ENCODE assay signal across 10 cellular contexts in the genomic region with DNA sequence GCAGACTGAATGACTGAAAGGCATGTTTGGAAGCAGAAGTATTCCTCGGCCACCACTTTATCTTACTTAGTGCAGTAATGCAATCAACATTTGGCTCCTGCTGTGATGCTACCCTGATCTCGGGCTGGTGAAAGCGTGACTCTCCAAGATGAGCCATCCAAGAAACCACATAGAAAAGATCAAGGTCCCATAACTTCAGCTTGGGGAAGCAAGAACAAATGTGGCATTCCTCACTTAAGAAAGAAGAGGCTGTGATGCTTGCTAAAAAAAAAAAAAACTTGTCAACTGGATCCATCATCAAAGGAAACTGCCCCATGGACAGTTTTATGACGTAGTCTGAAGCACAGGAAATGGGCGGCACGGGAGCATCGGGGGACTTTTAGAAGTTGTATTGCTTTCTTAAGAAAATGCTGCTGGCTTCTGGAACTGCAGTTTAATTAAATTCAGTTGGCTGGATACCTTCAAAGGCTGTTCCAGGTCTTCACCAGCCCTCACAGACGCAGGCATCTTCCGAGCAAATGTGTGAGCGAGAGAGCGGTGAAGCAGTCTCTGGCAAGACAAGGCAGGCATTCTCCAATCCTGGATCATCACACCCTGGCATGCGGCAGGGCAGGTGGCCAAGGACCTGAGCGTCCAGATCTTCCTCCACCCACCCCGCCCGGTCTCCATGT. TPM values are rescaled to one million over a fixed set of nuclear protein-coding genes. Genes with fewer than 3 reads are reported as not detected.
DNase-seq lines count a peak whose midpoint lies in the region; ATAC-seq and TF ChIP-seq lines count a peak whose summit lies in the region.
"Had no signal": no experiment of that assay in that cellular context is flagged by ENCODE, and none has a peak within 500 bp of the region (broad histone marks: within the 10 kb centered on the region; RNA-seq: fewer than 3 reads in every experiment).

No MANE protein-coding gene starts in this region.

- H3K27me3 ChIP-seq in HUES6 (ENCODE audit: control insufficient read depth, insufficient read depth, low read length) (no peaks in the 10 kb centered on the region), smooth muscle cell (ENCODE audit: low read depth) (no peaks in the 10 kb centered on the region)

- no peak overlapping the region for H3K27ac Mint-ChIP-seq in activated CD8-positive, alpha-beta T cell treated with anti-CD3 and anti-CD28 coated beads for 36 hours
- H3K27ac Mint-ChIP-seq: activated naive CD8-positive, alpha-beta T cell treated with anti-CD3 and anti-CD28 coated beads, Interleukin-2, amount 10 ng/mL, durations not matched to agents 7 days and 5 days had no signal

- no peak overlapping the region for H3K4me3 ChIP-seq in HUES6 (ENCODE audit: low read depth, low read length)
- no peak overlapping the region for H3K4me3 ChIP-seq in fibroblast of villous mesenchyme (ENCODE audit: low read depth, low read length)
- H3K4me3 ChIP-seq in smooth muscle cell = no peak overlapping the region

- H3F3A ChIP-seq in smooth muscle cell (ENCODE audit: low read depth) = peaks cover 11% of the 10 kb centered on the region

- peaks cover 2% of the 10 kb centered on the region for H3K27me3 Mint-ChIP-seq in activated CD8-positive, alpha-beta T cell treated with anti-CD3 and anti-CD28 coated beads for 36 hours

- CTCF ChIA-PET in activated CD8-positive, alpha-beta T cell treated with anti-CD3 and anti-CD28 coated beads for 36 hours (lab: Charles Lee) = no interaction called here

- H3K4me2 ChIP-seq in smooth muscle cell = peak overlapping the region; percentile 81

- H4K20me1 ChIP-seq in smooth muscle cell (ENCODE audit: low read depth) = no peaks in the 10 kb centered on the region

- no peaks in the 10 kb centered on the region for H3K9me3 Mint-ChIP-seq in activated CD8-positive, alpha-beta T cell treated with anti-CD3 and anti-CD28 coated beads for 36 hours
- H3K9me3 Mint-ChIP-seq: activated naive CD8-positive, alpha-beta T cell treated with anti-CD3 and anti-CD28 coated beads, Interleukin-2, amount 10 ng/mL, durations not matched to agents 7 days and 5 days had no signal

- peaks cover 8% of the 10 kb centered on the region for H3K4me1 Mint-ChIP-seq in activated CD8-positive, alpha-beta T cell treated with anti-CD3 and anti-CD28 coated beads for 36 hours (ENCODE audit: low read depth)

- no peak for TF ChIP-seq CTCF in activated CD8-positive, alpha-beta T cell treated with anti-CD3 and anti-CD28 coated beads for 36 hours (IDR thresholded peaks at IDR 0.05)
- TF ChIP-seq CTCF in fibroblast of villous mesenchyme (IDR thresholded peaks at IDR 0.05; ENCODE audit: insufficient read depth, low read depth, low read length) (no peak), smooth muscle cell (IDR thresholded peaks at IDR 0.05; ENCODE audit: borderline replicate concordance, insufficient read depth, poor library complexity, severe bottlenecking) (no peak)

- no peak overlapping the region for H3K4me3 Mint-ChIP-seq in activated CD8-positive, alpha-beta T cell treated with anti-CD3 and anti-CD28 coated beads for 36 hours
- H3K4me3 Mint-ChIP-seq: activated naive CD8-positive, alpha-beta T cell treated with anti-CD3 and anti-CD28 coated beads, Interleukin-2, amount 10 ng/mL, durations not matched to agents 7 days and 5 days had no signal

- H3K4me1 ChIP-seq in HUES6 (ENCODE audit: control insufficient read depth, insufficient read depth, low read length) (peaks cover 44% of the 10 kb centered on the region), smooth muscle cell (ENCODE audit: low read depth) (peaks cover 24% of the 10 kb centered on the region)

- no peaks in the 10 kb centered on the region for H3K36me3 Mint-ChIP-seq in activated CD8-positive, alpha-beta T cell treated with anti-CD3 and anti-CD28 coated beads for 36 hours (ENCODE audit: low read depth)
- H3K36me3 Mint-ChIP-seq: activated naive CD8-positive, alpha-beta T cell treated with anti-CD3 and anti-CD28 coated beads, Interleukin-2, amount 10 ng/mL, durations not matched to agents 7 days and 5 days had no signal

- H3K79me2 ChIP-seq in smooth muscle cell (ENCODE audit: low read depth) = no peaks in the 10 kb centered on the region

- H3K9me3 ChIP-seq in HUES6 (ENCODE audit: control insufficient read depth, insufficient read depth, low read depth, low read length) = no peaks in the 10 kb centered on the region
- no peaks in the 10 kb centered on the region for H3K9me3 ChIP-seq in smooth muscle cell (replicated peaks; ENCODE audit: low read depth)

- POLR2A ChIA-PET in activated CD8-positive, alpha-beta T cell treated with anti-CD3 and anti-CD28 coated beads for 36 hours (lab: Charles Lee) = no interaction called here

- 41% methylated on average over 15 of the region's 15 CpGs for WGBS in smooth muscle cell (ENCODE audit: low lambda C conversion rate)

- DNase-seq in activated CD8-positive, alpha-beta T cell treated with anti-CD3 and anti-CD28 coated beads for 36 hours = peak; percentile 48
- DNase-seq in fibroblast of villous mesenchyme (ENCODE audit: low read depth) = peak; percentile 34
- DNase-seq in smooth muscle cell (lab: John Stamatoyannopoulos, UW; ENCODE audit: unreplicated experiment) = no peak
- no peak for DNase-seq in activated CD8-positive, alpha-beta memory T cell treated with anti-CD3 and anti-CD28 coated beads, Interleukin-2, amount 50 U/mL, for 48 hours
- DNase-seq in putamen (ENCODE audit: low spot score) = no peak
- DNase-seq: activated naive CD8-positive, alpha-beta T cell treated with anti-CD3 and anti-CD28 coated beads, Interleukin-2, amount 10 ng/mL, durations not matched to agents 7 days and 5 days; NCI-H774; stimulated activated CD4-positive, alpha-beta T cell treated with anti-CD3 and anti-CD28 coated beads, Interleukin-1b, Interleukin-23, amount 100 ng/mL, for 48 hours had no signal

- intact Hi-C loops in activated CD8-positive, alpha-beta T cell treated with anti-CD3 and anti-CD28 coated beads for 36 hours (cut with micrococcal nuclease) = no loop called here

- H3K27ac ChIP-seq in HUES6 (ENCODE audit: low read depth, low read length) (no peak overlapping the region), smooth muscle cell (ENCODE audit: low read depth) (peak overlapping the region; percentile 68)

- H3K9ac ChIP-seq in HUES6 (ENCODE audit: low read length) (peak overlapping the region; percentile 38), smooth muscle cell (ENCODE audit: low read depth) (peak overlapping the region; percentile 33)

- no peak for ATAC-seq in activated CD8-positive, alpha-beta T cell treated with anti-CD3 and anti-CD28 coated beads for 36 hours
- no peak for ATAC-seq in HG03442 (IDR thresholded peaks at IDR 0.05; ENCODE audit: unreplicated experiment)

- peak overlapping the region; percentile 87 for H2AFZ ChIP-seq in smooth muscle cell (ENCODE audit: low read depth)

- H3K36me3 ChIP-seq in HUES6 (ENCODE audit: control insufficient read depth, insufficient read depth, low read length) (no peaks in the 10 kb centered on the region), smooth muscle cell (ENCODE audit: low read depth) (no peaks in the 10 kb centered on the region)

RNA-seq across cellular contexts. Expression of a gene that starts 38.2 kb away (rescaled TPM):
- 1 to 10 TPM; 1.9 to 3.1 TPM for total RNA-seq in activated CD8-positive, alpha-beta T cell treated with anti-CD3 and anti-CD28 coated beads for 36 hours
- total RNA-seq in fibroblast of villous mesenchyme (0.32 and 0.43 TPM in 2 replicates), smooth muscle cell (0.31 and 2.5 TPM in 2 replicates)
- 3.9 and 4.2 TPM in 2 replicates for polyA plus RNA-seq in smooth muscle cell

Comparison
In these comparisons a context has a peak if more than half of its experiments do, and no peak if none do; other contexts are left out.
1. DNase-seq: peak in activated CD8-positive, alpha-beta T cell treated with anti-CD3 and anti-CD28 coated beads for 36 hours (single experiment) and fibroblast of villous mesenchyme (single experiment); none in smooth muscle cell (single experiment), activated CD8-positive, alpha-beta memory T cell treated with anti-CD3 and anti-CD28 coated beads, Interleukin-2, amount 50 U/mL, for 48 hours (single experiment) and putamen (single experiment).